In genomic region chr6:13624871-13625288, GRCh38 we compare ENCODE assay signal across 7 cellular contexts. TPM values are rescaled to one million over a fixed set of nuclear protein-coding genes. Genes with fewer than 3 reads are reported as not detected.
DNase-seq lines count a peak whose midpoint lies in the region; ATAC-seq and TF ChIP-seq lines count a peak whose summit lies in the region.

No MANE protein-coding gene starts in this region.

- peak overlapping the region; percentile 11 to 91 (median 76) for H3K27ac Mint-ChIP-seq in naive thymus-derived CD8-positive, alpha-beta T cell

- ATAC-seq in naive thymus-derived CD8-positive, alpha-beta T cell: peak; percentile 85 to 93
- ATAC-seq in HG03378 (IDR thresholded peaks at IDR 0.05; ENCODE audit: unreplicated experiment): no peak

- POLR2A ChIA-PET in HEK293T (lab: Yijun Ruan, JAX): interaction anchor here (0.8 to 1.1 kb wide), 4 partner anchors 8 to 86 kb away, joined by 4 to 19 read pairs (median 4); partner anchors contain the start of genes NOL7 and SIRT5
- POLR2A ChIA-PET in naive thymus-derived CD8-positive, alpha-beta T cell (lab: Charles Lee): interaction anchor here (0.6 to 1.3 kb wide), 2 partner anchors 10 to 87 kb away, joined by 4 to 6 read pairs; partner anchors contain the start of genes NOL7 and RANBP9

- H3K4me3 Mint-ChIP-seq in naive thymus-derived CD8-positive, alpha-beta T cell: no peak overlapping the region

- H3K4me1 Mint-ChIP-seq in naive thymus-derived CD8-positive, alpha-beta T cell: peaks cover 6 to 8% (median 6%) of the 10 kb centered on the region in 4 donors

- no peaks in the 10 kb centered on the region for H3K9me3 Mint-ChIP-seq in naive thymus-derived CD8-positive, alpha-beta T cell

- peaks cover 0 to 90% (median 10%) of the 10 kb centered on the region in 3 donors for H3K36me3 Mint-ChIP-seq in naive thymus-derived CD8-positive, alpha-beta T cell

- H3K27me3 Mint-ChIP-seq in naive thymus-derived CD8-positive, alpha-beta T cell: no peaks in the 10 kb centered on the region

- CTCF ChIA-PET in HEK293T (lab: Yijun Ruan, JAX): interaction anchor here (0.5 to 2.0 kb wide), 7 partner anchors 9 to 339 kb away, joined by 3 to 19 read pairs (median 4); partner anchors contain the start of gene NOL7

- DNase-seq in Daoy (ENCODE audit: low read depth) (peak; percentile 30), HEK293T (ENCODE audit: extremely low spot score) (peak; percentile 58), RKO (ENCODE audit: low spot score) (peak; percentile 61), cerebellar cortex (ENCODE audit: low spot score) (peak; percentile 64), mesenteric fat pad (ENCODE audit: low spot score) (no peak)
- DNase-seq in naive thymus-derived CD8-positive, alpha-beta T cell: peak in 6 of 10 donors; percentile 15 to 52 (median 25)

TF ChIP-seq in HEK293T, 16 proteins besides CTCF, POLR2A, EP300 and RAD21:
- TF ChIP-seq FOXK2 (IDR thresholded peaks at IDR 0.05): no peak
- TF ChIP-seq FOXA1 (IDR thresholded peaks at IDR 0.05): no peak
- no peak for TF ChIP-seq LEF1 (IDR thresholded peaks at IDR 0.05; ENCODE audit: borderline replicate concordance)
- no peak for TF ChIP-seq TARDBP (IDR thresholded peaks at IDR 0.05)
- no peak for TF ChIP-seq NFRKB (IDR thresholded peaks at IDR 0.05)
- TF ChIP-seq CTBP1 (IDR thresholded peaks at IDR 0.05; ENCODE audit: borderline replicate concordance): no peak
- TF ChIP-seq ELF4 (IDR thresholded peaks at IDR 0.05): no peak
- TF ChIP-seq HDGF (IDR thresholded peaks at IDR 0.05; ENCODE audit: borderline replicate concordance): no peak
- TF ChIP-seq BHLHE40 (IDR thresholded peaks at IDR 0.05; ENCODE audit: borderline replicate concordance): no peak
- TF ChIP-seq ARNT (IDR thresholded peaks at IDR 0.05): no peak

RNA-seq across cellular contexts. Expression of gene NOL7, which starts 9.7 kb away (rescaled TPM):
- 356 and 382 TPM in 2 replicates for total RNA-seq in Daoy (2014; rRNA removed; shearing (Covaris generic))
- total RNA-seq in naive thymus-derived CD8-positive, alpha-beta T cell: 10 to 100 TPM; 74.8 to 75.9 TPM
- polyA plus RNA-seq in naive thymus-derived CD8-positive, alpha-beta T cell: 100 to 1,000 TPM; 109 to 142 (median 139) TPM
- total RNA-seq in mesenteric fat pad: 47.0 TPM

RNA-seq across cellular contexts. Expression of gene SIRT5, which starts 50.5 kb away (rescaled TPM):
- total RNA-seq in Daoy (2014; rRNA removed; shearing (Covaris generic)): 12.1 and 12.6 TPM in 2 replicates
- total RNA-seq in naive thymus-derived CD8-positive, alpha-beta T cell: 10 to 100 TPM; 23.0 to 24.4 TPM
- 10 to 100 TPM in 1 of 3 donors, 1 to 10 TPM in 2; 8.7 to 13.0 (median 9.8) TPM for polyA plus RNA-seq in naive thymus-derived CD8-positive, alpha-beta T cell
- total RNA-seq in mesenteric fat pad: 8.8 TPM
